In the genomic region with DNA sequence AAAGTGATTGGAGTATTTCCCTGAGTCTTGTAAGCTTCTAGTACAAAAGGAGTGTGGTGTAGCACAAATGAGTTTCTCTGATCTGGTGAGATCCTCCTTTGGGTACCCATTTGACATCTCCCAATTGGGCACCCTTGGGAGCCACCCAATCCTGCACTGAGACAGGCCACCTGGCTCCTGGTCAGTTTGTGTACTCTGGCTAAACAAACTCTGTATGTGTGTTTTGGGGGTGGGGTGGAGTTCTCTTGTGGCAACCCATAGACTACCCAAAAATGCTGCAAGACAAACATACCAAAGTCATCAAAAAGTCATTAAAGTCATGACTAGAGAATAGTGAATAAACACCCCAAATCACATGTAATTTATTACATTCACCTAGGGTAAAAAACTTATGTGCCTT, we compare ENCODE assay signal across 16 cellular contexts.
"Had no signal": no experiment of that assay in that cellular context is flagged by ENCODE, and none has a peak within 500 bp of the region (broad histone marks: within the 10 kb centered on the region; RNA-seq: fewer than 3 reads in every experiment).

No MANE protein-coding gene starts in this region.

- DNase-seq: activated naive CD4-positive, alpha-beta T cell treated with anti-CD3 and anti-CD28 coated beads, Interleukin-2, amount 10 ng/mL, durations not matched to agents 7 days and 5 days; activated T-cell treated with anti-CD3 and anti-CD28 coated beads for 4 hours; dermis blood vessel endothelial cell; effector memory CD8-positive, alpha-beta T cell; foreskin melanocyte; lower lobe of right lung; nephron progenitor cell; occipital lobe; right cardiac atrium; small intestine; stimulated activated CD4-positive, alpha-beta T cell treated with anti-CD3 and anti-CD28 coated beads, Interleukin-4, amount 100 ng/mL, for 4 hours; stimulated activated CD8-positive, alpha-beta memory T cell treated with anti-CD3 and anti-CD28 coated beads, Interleukin-4, amount 100 ng/mL, for 48 hours; stimulated activated naive CD4-positive, alpha-beta T cell treated with Interleukin-2 at 50 U/mL for 16 hours; trophoblast cell had no signal

- H3K9me3 ChIP-seq: lower lobe of right lung, prostate gland had no signal

- H3K4me3 ChIP-seq: lower lobe of right lung, prostate gland had no signal

- ATAC-seq: effector memory CD8-positive, alpha-beta T cell; right cardiac atrium had no signal

- H3K4me1 ChIP-seq: lower lobe of right lung, prostate gland had no signal

- H3K27ac ChIP-seq: lower lobe of right lung, prostate gland had no signal

- H3K36me3 ChIP-seq: lower lobe of right lung, prostate gland had no signal

- FAIRE-seq: astrocyte, small intestine had no signal
